In the genomic region with DNA sequence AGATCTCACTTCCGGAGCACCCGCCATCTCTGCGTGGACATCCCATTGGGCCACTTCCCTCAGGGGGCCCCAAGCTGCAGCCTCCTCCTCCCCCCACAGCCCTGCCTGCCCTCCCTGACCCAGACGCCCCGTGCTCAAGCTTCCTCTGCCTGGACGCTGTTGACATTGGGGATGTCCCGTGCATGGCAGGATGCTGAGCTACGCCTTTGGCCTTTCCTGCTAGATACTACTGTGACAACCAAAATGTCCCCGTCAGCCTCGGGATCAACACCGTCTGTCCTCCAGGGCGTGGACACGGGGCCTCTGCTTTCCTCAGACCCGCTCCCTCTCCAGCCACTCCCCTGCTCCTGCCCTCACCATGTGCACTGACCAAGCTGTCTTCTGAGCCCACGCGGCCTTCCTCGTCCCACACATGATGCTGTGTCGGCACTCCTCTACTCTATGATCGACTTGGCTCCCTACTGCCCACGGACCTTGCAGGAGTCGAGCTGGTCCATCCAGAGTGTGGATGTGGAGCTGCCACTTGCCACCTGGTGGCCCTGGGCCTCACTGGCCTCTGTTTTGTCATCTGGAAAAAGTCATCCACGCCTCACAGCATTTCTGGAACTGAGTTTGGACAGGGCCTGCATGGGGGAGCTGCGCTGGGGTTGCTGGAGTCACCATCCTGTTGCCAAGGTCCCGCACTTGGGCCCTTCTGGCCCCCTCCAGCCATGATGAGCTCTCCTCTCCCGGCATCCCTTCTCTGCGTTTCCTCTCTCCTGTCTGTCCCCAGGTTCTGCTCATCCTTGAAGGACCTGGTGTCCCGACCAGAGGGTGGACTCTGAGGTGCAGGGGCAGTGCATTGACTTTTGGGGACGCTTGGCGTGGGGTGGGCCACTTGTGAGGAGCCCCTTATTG, we compare ENCODE assay signal across 14 cellular contexts.
DNase-seq lines count a peak whose midpoint lies in the region; ATAC-seq and TF ChIP-seq lines count a peak whose summit lies in the region.
"Had no signal": no experiment of that assay in that cellular context is flagged by ENCODE, and none has a peak within 500 bp of the region (broad histone marks: within the 10 kb centered on the region; RNA-seq: fewer than 3 reads in every experiment).

No MANE protein-coding gene starts in this region.

- peaks cover 39% of the 10 kb centered on the region for H3K27me3 ChIP-seq in NT2/D1 (ENCODE audit: insufficient read depth, insufficient read length)
- peaks cover 4% of the 10 kb centered on the region for H3K27me3 ChIP-seq in neural cell (ENCODE audit: insufficient read depth, low read depth, low read length)

- TF ChIP-seq CTCF in C4-2B (conservative IDR thresholded peaks at IDR 0.05) (no peak), endothelial cell (IDR thresholded peaks at IDR 0.05; ENCODE audit: unreplicated experiment) (no peak), neural cell (IDR thresholded peaks at IDR 0.05; ENCODE audit: poor library complexity, severe bottlenecking) (no peak)

- H3K4me1 ChIP-seq in NT2/D1 (ENCODE audit: insufficient read depth, insufficient read length) = peaks cover 41% of the 10 kb centered on the region

- no peaks in the 10 kb centered on the region for H3K9me3 Mint-ChIP-seq in endothelial cell (ENCODE audit: unreplicated experiment)
- H3K9me3 Mint-ChIP-seq: activated naive CD4-positive, alpha-beta T cell treated with anti-CD3 and anti-CD28 coated beads, Interleukin-2, amount 50 U/mL, for 72 hours; natural killer cell treated with Interleukin-12 subunit alpha and Interleukin-12 subunit beta and Interleukin-15 and Interleukin-18, amount 100 ng/mL, for 72 hours; T-helper 2 cell treated with Interferon-gamma antibody and Interleukin-4, amounts not matched to agents 5 μg/mL and 100 μg/mL, for 36 hours had no signal

- H3K4me3 Mint-ChIP-seq in endothelial cell (ENCODE audit: unreplicated experiment) = peak overlapping the region; percentile 64
- H3K4me3 Mint-ChIP-seq: natural killer cell treated with Interleukin-12 subunit alpha and Interleukin-12 subunit beta and Interleukin-15 and Interleukin-18, amount 100 ng/mL, for 72 hours had no signal

- H3K9me3 ChIP-seq in NT2/D1 (ENCODE audit: insufficient read depth, low read length) (no peaks in the 10 kb centered on the region), neural cell (ENCODE audit: low read length) (no peaks in the 10 kb centered on the region)

- no peak overlapping the region for H2AFZ ChIP-seq in neural cell (ENCODE audit: low read depth, low read length)

- no peaks in the 10 kb centered on the region for H3F3A ChIP-seq in neural cell (ENCODE audit: insufficient read depth, low read length, poor library complexity, severe bottlenecking)

- no peaks in the 10 kb centered on the region for H3K79me2 ChIP-seq in neural cell (replicated peaks; ENCODE audit: insufficient read depth, low read length)

- peak overlapping the region; percentile 44; the same call in 1 of the 2 replicates for H3K27ac ChIP-seq in C4-2B
- no peak overlapping the region for H3K27ac ChIP-seq in neural cell (ENCODE audit: low read length)

- peaks cover 33% of the 10 kb centered on the region for H3K4me1 Mint-ChIP-seq in endothelial cell (ENCODE audit: unreplicated experiment)

- H3K36me3 ChIP-seq in NT2/D1 (ENCODE audit: insufficient read depth, insufficient read length, low read length) = no peaks in the 10 kb centered on the region
- no peaks in the 10 kb centered on the region for H3K36me3 ChIP-seq in neural cell (ENCODE audit: insufficient read depth, low read length)

- no peak overlapping the region for H3K4me2 ChIP-seq in neural cell (ENCODE audit: low read length)

- H3K27me3 Mint-ChIP-seq in endothelial cell (ENCODE audit: unreplicated experiment) = peaks cover 9% of the 10 kb centered on the region

- peak overlapping the region; percentile 3 for H3K4me3 ChIP-seq in NT2/D1 (ENCODE audit: insufficient read length, low read depth)
- peak overlapping the region; percentile 52 for H3K4me3 ChIP-seq in neural cell (ENCODE audit: low read length)

- H3K9ac ChIP-seq in NT2/D1 (ENCODE audit: insufficient read length, low read depth) = peak overlapping the region; percentile 54
- H3K9ac ChIP-seq in neural cell (ENCODE audit: low read length) = peak overlapping the region; percentile 36

- DNase-seq in NT2/D1 (ENCODE audit: low read depth, low spot score) (no peak), endothelial cell (ENCODE audit: low spot score) (no peak), C1 segment of cervical spinal cord (lab: John Stamatoyannopoulos, UW) (no peak), NCI-H69 (lab: John Stamatoyannopoulos, UW) (no peak)
- DNase-seq: NCI-H187, NCI-H774 had no signal

- H3K36me3 Mint-ChIP-seq in endothelial cell (ENCODE audit: low read depth, unreplicated experiment) = peaks cover 3% of the 10 kb centered on the region
- H3K36me3 Mint-ChIP-seq: activated naive CD4-positive, alpha-beta T cell treated with anti-CD3 and anti-CD28 coated beads, Interleukin-2, amount 50 U/mL, for 72 hours; natural killer cell treated with Interleukin-12 subunit alpha and Interleukin-12 subunit beta and Interleukin-15 and Interleukin-18, amount 100 ng/mL, for 72 hours had no signal

- TF ChIP-seq EP300 in neural cell (conservative IDR thresholded peaks at IDR 0.05; ENCODE audit: poor library complexity, severe bottlenecking) = no peak

- no peak overlapping the region for H3K27ac Mint-ChIP-seq in endothelial cell (ENCODE audit: unreplicated experiment)
- H3K27ac Mint-ChIP-seq: natural killer cell treated with Interleukin-12 subunit alpha and Interleukin-12 subunit beta and Interleukin-15 and Interleukin-18, amount 100 ng/mL, for 72 hours had no signal

- no peak for ATAC-seq in GM18868 (IDR thresholded peaks at IDR 0.05; ENCODE audit: unreplicated experiment)
- no peak for ATAC-seq in HG02970 (IDR thresholded peaks at IDR 0.05; ENCODE audit: low FRiP score, unreplicated experiment)
- ATAC-seq: natural killer cell treated with Interleukin-12 subunit alpha and Interleukin-12 subunit beta and Interleukin-15 and Interleukin-18, amount 100 ng/mL, for 72 hours; Right ventricle myocardium inferior had no signal

- no peaks in the 10 kb centered on the region for H3K9me2 ChIP-seq in neural cell (ENCODE audit: insufficient read depth, low read length)

- H4K20me1 ChIP-seq in neural cell (ENCODE audit: insufficient read depth) = no peaks in the 10 kb centered on the region

- no peak for TF ChIP-seq RAD21 in neural cell (conservative IDR thresholded peaks at IDR 0.05)

TF ChIP-seq in neural cell, 6 proteins besides CTCF, POLR2A, EP300 and RAD21:
- no peak for TF ChIP-seq MXI1 (conservative IDR thresholded peaks at IDR 0.05; ENCODE audit: poor library complexity, severe bottlenecking)
- TF ChIP-seq, protein P1, sequence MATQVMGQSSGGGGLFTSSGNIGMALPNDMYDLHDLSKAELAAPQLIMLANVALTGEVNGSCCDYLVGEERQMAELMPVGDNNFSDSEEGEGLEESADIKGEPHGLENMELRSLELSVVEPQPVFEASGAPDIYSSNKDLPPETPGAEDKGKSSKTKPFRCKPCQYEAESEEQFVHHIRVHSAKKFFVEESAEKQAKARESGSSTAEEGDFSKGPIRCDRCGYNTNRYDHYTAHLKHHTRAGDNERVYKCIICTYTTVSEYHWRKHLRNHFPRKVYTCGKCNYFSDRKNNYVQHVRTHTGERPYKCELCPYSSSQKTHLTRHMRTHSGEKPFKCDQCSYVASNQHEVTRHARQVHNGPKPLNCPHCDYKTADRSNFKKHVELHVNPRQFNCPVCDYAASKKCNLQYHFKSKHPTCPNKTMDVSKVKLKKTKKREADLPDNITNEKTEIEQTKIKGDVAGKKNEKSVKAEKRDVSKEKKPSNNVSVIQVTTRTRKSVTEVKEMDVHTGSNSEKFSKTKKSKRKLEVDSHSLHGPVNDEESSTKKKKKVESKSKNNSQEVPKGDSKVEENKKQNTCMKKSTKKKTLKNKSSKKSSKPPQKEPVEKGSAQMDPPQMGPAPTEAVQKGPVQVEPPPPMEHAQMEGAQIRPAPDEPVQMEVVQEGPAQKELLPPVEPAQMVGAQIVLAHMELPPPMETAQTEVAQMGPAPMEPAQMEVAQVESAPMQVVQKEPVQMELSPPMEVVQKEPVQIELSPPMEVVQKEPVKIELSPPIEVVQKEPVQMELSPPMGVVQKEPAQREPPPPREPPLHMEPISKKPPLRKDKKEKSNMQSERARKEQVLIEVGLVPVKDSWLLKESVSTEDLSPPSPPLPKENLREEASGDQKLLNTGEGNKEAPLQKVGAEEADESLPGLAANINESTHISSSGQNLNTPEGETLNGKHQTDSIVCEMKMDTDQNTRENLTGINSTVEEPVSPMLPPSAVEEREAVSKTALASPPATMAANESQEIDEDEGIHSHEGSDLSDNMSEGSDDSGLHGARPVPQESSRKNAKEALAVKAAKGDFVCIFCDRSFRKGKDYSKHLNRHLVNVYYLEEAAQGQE (IDR thresholded peaks at IDR 0.05; ENCODE audit: borderline replicate concordance) = no peak
- TF ChIP-seq POLR2AphosphoS5 (IDR thresholded peaks at IDR 0.05) = no peak
- TF ChIP-seq EZH2 (IDR thresholded peaks at IDR 0.05; ENCODE audit: borderline replicate concordance, insufficient read depth, low read length, poor library complexity, severe bottlenecking) = no peak
- TF ChIP-seq SMC3 (conservative IDR thresholded peaks at IDR 0.05; ENCODE audit: poor library complexity) = no peak
